Comparison of ENCODE assay signal across 2 cellular contexts in genomic region chr21:22900511-22900910, GRCh38.
TF ChIP-seq lines count a peak whose summit lies in the region.

No MANE protein-coding gene starts in this region.

TF ChIP-seq in IMR-90, 13 proteins besides CTCF, POLR2A, EP300 and RAD21:
- TF ChIP-seq NFE2L2 (IDR thresholded peaks at IDR 0.05; ENCODE audit: low read depth, low read length) (no peak), MAZ (IDR thresholded peaks at IDR 0.05; ENCODE audit: borderline replicate concordance, low read depth, low read length) (no peak), FOS (IDR thresholded peaks at IDR 0.05; ENCODE audit: low read depth, low read length) (no peak), CHD1 (IDR thresholded peaks at IDR 0.05; ENCODE audit: low read depth, low read length) (no peak), ELK1 (IDR thresholded peaks at IDR 0.05; ENCODE audit: borderline replicate concordance, low read depth, low read length) (no peak), CEBPB (IDR thresholded peaks at IDR 0.05; ENCODE audit: low read depth, low read length) (no peak), RCOR1 (IDR thresholded peaks at IDR 0.05; ENCODE audit: insufficient replicate concordance, low read length) (no peak), RFX5 (IDR thresholded peaks at IDR 0.05; ENCODE audit: low read depth, low read length) (no peak)

TF ChIP-seq in endothelial cell of umbilical vein, 7 proteins besides CTCF, POLR2A, EP300 and RAD21:
- TF ChIP-seq MAX (IDR thresholded peaks at IDR 0.05; ENCODE audit: insufficient read depth, insufficient read length) (no peak), FOS (IDR thresholded peaks at IDR 0.05; ENCODE audit: borderline replicate concordance, insufficient read depth, low read length) (peak; percentile 93), POLR2AphosphoS5 (IDR thresholded peaks at IDR 0.05; ENCODE audit: insufficient read depth, low read depth, low read length) (peak; percentile 84), JUN (IDR thresholded peaks at IDR 0.05; ENCODE audit: borderline replicate concordance, insufficient read depth, insufficient read length, low read depth) (peak; percentile 98), GATA2 (IDR thresholded peaks at IDR 0.05; ENCODE audit: insufficient read depth, insufficient read length, low read depth, low read length) (peak; percentile 92)
TF ChIP-seq in endothelial cell of umbilical vein: peak in this region for 4.
